1 cellular context compared by ENCODE assay signal in the genomic region with DNA sequence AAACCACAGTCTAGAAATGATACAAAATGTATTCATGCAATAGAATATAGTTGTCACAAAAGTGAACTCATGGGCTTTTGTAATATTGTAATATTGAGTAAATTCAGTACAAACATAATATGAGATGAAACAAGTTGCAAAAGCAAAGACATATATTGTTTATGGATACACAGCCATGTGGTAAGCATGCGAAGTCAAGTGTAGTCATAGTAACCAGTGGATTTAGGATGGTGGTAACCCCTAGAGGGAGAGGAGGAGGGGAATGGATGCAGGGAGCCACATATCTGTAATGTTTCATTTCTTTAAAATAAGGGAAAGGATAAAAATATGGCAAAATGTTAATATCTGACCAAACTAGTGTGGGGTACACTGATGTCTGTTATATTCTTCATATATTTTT.
TF ChIP-seq lines count a peak whose summit lies in the region.

No MANE protein-coding gene starts in this region.

TF ChIP-seq in WTC11, 78 proteins besides CTCF, POLR2A, EP300 and RAD21 (continued from another document):
- TF ChIP-seq, protein P1, sequence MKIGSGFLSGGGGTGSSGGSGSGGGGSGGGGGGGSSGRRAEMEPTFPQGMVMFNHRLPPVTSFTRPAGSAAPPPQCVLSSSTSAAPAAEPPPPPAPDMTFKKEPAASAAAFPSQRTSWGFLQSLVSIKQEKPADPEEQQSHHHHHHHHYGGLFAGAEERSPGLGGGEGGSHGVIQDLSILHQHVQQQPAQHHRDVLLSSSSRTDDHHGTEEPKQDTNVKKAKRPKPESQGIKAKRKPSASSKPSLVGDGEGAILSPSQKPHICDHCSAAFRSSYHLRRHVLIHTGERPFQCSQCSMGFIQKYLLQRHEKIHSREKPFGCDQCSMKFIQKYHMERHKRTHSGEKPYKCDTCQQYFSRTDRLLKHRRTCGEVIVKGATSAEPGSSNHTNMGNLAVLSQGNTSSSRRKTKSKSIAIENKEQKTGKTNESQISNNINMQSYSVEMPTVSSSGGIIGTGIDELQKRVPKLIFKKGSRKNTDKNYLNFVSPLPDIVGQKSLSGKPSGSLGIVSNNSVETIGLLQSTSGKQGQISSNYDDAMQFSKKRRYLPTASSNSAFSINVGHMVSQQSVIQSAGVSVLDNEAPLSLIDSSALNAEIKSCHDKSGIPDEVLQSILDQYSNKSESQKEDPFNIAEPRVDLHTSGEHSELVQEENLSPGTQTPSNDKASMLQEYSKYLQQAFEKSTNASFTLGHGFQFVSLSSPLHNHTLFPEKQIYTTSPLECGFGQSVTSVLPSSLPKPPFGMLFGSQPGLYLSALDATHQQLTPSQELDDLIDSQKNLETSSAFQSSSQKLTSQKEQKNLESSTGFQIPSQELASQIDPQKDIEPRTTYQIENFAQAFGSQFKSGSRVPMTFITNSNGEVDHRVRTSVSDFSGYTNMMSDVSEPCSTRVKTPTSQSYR (CRISPR knock-in tag; IDR thresholded peaks at IDR 0.05), result no peak
- TF ChIP-seq ZNF219 (CRISPR knock-in tag; IDR thresholded peaks at IDR 0.05; ENCODE audit: borderline replicate concordance), result no peak
- TF ChIP-seq GABPB1 (CRISPR knock-in tag; IDR thresholded peaks at IDR 0.05), result no peak
- TF ChIP-seq, protein P2, sequence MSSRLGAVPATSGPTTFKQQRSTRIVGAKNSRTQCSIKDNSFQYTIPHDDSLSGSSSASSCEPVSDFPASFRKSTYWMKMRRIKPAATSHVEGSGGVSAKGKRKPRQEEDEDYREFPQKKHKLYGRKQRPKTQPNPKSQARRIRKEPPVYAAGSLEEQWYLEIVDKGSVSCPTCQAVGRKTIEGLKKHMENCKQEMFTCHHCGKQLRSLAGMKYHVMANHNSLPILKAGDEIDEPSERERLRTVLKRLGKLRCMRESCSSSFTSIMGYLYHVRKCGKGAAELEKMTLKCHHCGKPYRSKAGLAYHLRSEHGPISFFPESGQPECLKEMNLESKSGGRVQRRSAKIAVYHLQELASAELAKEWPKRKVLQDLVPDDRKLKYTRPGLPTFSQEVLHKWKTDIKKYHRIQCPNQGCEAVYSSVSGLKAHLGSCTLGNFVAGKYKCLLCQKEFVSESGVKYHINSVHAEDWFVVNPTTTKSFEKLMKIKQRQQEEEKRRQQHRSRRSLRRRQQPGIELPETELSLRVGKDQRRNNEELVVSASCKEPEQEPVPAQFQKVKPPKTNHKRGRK (CRISPR knock-in tag; IDR thresholded peaks at IDR 0.05; ENCODE audit: borderline replicate concordance), result no peak
- TF ChIP-seq FOXJ3 (CRISPR knock-in tag; IDR thresholded peaks at IDR 0.05; ENCODE audit: borderline replicate concordance), result no peak
- no peak for TF ChIP-seq TEAD1 (CRISPR knock-in tag; IDR thresholded peaks at IDR 0.05)
- TF ChIP-seq ZNF263 (CRISPR knock-in tag; IDR thresholded peaks at IDR 0.05; ENCODE audit: low read depth), result no peak
- no peak for TF ChIP-seq ZNF138 (CRISPR knock-in tag; conservative IDR thresholded peaks at IDR 0.05)
- no peak for TF ChIP-seq CREB1 (CRISPR knock-in tag; IDR thresholded peaks at IDR 0.05)
- TF ChIP-seq, protein P3, sequence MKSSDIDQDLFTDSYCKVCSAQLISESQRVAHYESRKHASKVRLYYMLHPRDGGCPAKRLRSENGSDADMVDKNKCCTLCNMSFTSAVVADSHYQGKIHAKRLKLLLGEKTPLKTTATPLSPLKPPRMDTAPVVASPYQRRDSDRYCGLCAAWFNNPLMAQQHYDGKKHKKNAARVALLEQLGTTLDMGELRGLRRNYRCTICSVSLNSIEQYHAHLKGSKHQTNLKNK (CRISPR knock-in tag; IDR thresholded peaks at IDR 0.05), result no peak
- no peak for TF ChIP-seq RORB (CRISPR knock-in tag; IDR thresholded peaks at IDR 0.05)
TF ChIP-seq in WTC11: peak in this region for 0.
